Comparison of ENCODE assay signal across 19 cellular contexts in the genomic region with DNA sequence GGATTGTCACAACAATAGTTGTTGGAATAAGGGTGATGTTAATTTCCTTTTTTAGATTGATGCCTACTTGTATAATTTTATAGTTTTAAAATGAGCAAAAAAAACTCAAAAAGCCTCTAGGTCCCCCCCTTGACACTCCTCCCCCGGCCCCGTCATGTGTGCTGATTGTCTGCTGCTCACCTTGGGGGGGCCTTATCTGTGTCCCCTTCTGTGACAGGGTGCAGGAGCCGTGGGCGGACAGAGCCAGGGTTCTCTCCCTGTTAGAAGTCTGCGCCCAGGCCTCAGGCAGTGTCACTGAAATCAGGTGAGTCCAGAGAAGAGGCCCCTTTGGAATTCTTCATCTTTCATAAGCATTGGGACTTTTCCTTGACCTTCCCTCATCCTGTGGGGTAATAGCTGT. TPM values are rescaled to one million over a fixed set of nuclear protein-coding genes. Genes with fewer than 3 reads are reported as not detected.
DNase-seq lines count a peak whose midpoint lies in the region; ATAC-seq and TF ChIP-seq lines count a peak whose summit lies in the region.
"Had no signal": no experiment of that assay in that cellular context is flagged by ENCODE, and none has a peak within 500 bp of the region (broad histone marks: within the 10 kb centered on the region; RNA-seq: fewer than 3 reads in every experiment).

No MANE protein-coding gene starts in this region.

- H3K27me3 Mint-ChIP-seq in activated CD4-positive, alpha-beta T cell treated with anti-CD3 and anti-CD28 coated beads, Interleukin-2, amount 10 ng/mL, durations not matched to agents 24 days and 14 days: no peaks in the 10 kb centered on the region
- no peaks in the 10 kb centered on the region for H3K27me3 Mint-ChIP-seq in activated naive CD8-positive, alpha-beta T cell treated with anti-CD3 and anti-CD28 coated beads for 36 hours

- intact Hi-C loops in activated CD4-positive, alpha-beta T cell treated with anti-CD3 and anti-CD28 coated beads, Interleukin-2, amount 10 ng/mL, durations not matched to agents 24 days and 14 days (cut with micrococcal nuclease): no loop called here

- H3K4me3 ChIP-seq in Karpas-422 (ENCODE audit: low read length) (no peak overlapping the region), neutrophil (ENCODE audit: low read depth in 1 of 2, low read length in 1 of 2) (no peak overlapping the region), MM.1S (ENCODE audit: low read length) (no peak overlapping the region)

- H3K9me3 ChIP-seq in Karpas-422 (ENCODE audit: low read length) (no peaks in the 10 kb centered on the region), neutrophil (no peaks in the 10 kb centered on the region), MM.1S (replicated peaks; ENCODE audit: insufficient read depth, low read length) (no peaks in the 10 kb centered on the region)
- H3K9me3 ChIP-seq: Caco-2 had no signal

- H3K27ac ChIP-seq in Karpas-422 (ENCODE audit: low read length): peak overlapping the region; percentile 17; the same call in 1 of the 2 replicates
- peak overlapping the region; percentile 21 for H3K27ac ChIP-seq in neutrophil
- no peak overlapping the region for H3K27ac ChIP-seq in MM.1S (ENCODE audit: low read length)

- H2AFZ ChIP-seq in Karpas-422 (ENCODE audit: low read length) (no peak overlapping the region), MM.1S (ENCODE audit: low read length) (no peak overlapping the region)

- ATAC-seq in GM21447 (IDR thresholded peaks at IDR 0.05; ENCODE audit: unreplicated experiment): no peak
- no peak for ATAC-seq in HG02678 (IDR thresholded peaks at IDR 0.05; ENCODE audit: unreplicated experiment)

- H3K4me2 ChIP-seq in Karpas-422 (ENCODE audit: low read depth, low read length, poor library complexity, severe bottlenecking) (no peak overlapping the region), MM.1S (ENCODE audit: low read depth, low read length) (no peak overlapping the region)

- H3F3A ChIP-seq in MM.1S (ENCODE audit: insufficient read depth, low read length): no peaks in the 10 kb centered on the region

- H3K9ac ChIP-seq in Karpas-422 (ENCODE audit: low read length) (no peak overlapping the region), MM.1S (ENCODE audit: low read length) (no peak overlapping the region)

- H4K20me1 ChIP-seq in Karpas-422 (ENCODE audit: insufficient read depth, low read depth, low read length) (no peaks in the 10 kb centered on the region), MM.1S (ENCODE audit: insufficient read depth, low read length) (no peaks in the 10 kb centered on the region)

- no peaks in the 10 kb centered on the region for H3K27me3 ChIP-seq in Karpas-422 (ENCODE audit: low read length)
- no peaks in the 10 kb centered on the region for H3K27me3 ChIP-seq in neutrophil
- peaks cover 13% of the 10 kb centered on the region for H3K27me3 ChIP-seq in MM.1S (replicated peaks; ENCODE audit: insufficient read depth, low read length)

- peaks cover 7% of the 10 kb centered on the region; the same call in 1 of the 2 replicates for H3K36me3 ChIP-seq in Karpas-422 (ENCODE audit: insufficient read depth, low read length)
- H3K36me3 ChIP-seq in neutrophil: peaks cover 92% of the 10 kb centered on the region
- H3K36me3 ChIP-seq in MM.1S (replicated peaks; ENCODE audit: insufficient read depth, low read length): no peaks in the 10 kb centered on the region

- peaks cover 53% of the 10 kb centered on the region for H3K36me3 Mint-ChIP-seq in activated CD4-positive, alpha-beta T cell treated with anti-CD3 and anti-CD28 coated beads, Interleukin-2, amount 10 ng/mL, durations not matched to agents 24 days and 14 days (ENCODE audit: low read depth)
- H3K36me3 Mint-ChIP-seq in activated naive CD8-positive, alpha-beta T cell treated with anti-CD3 and anti-CD28 coated beads for 36 hours: peaks cover 22% of the 10 kb centered on the region

- no peak overlapping the region for H3K4me3 Mint-ChIP-seq in activated CD4-positive, alpha-beta T cell treated with anti-CD3 and anti-CD28 coated beads, Interleukin-2, amount 10 ng/mL, durations not matched to agents 24 days and 14 days
- H3K4me3 Mint-ChIP-seq in activated naive CD8-positive, alpha-beta T cell treated with anti-CD3 and anti-CD28 coated beads for 36 hours: no peak overlapping the region
- H3K4me3 Mint-ChIP-seq: CD14-positive monocyte had no signal

- H3K4me1 ChIP-seq in Karpas-422 (ENCODE audit: low read length) (no peaks in the 10 kb centered on the region), neutrophil (ENCODE audit: control insufficient read depth in 1 of 2, insufficient read depth in 1 of 2, low read depth in 1 of 2, low read length in 1 of 2) (peaks cover 7 to 8% of the 10 kb centered on the region in 2 experiments), MM.1S (ENCODE audit: low read length) (no peaks in the 10 kb centered on the region)
- H3K4me1 ChIP-seq: Caco-2 had no signal

- H3K79me2 ChIP-seq in Karpas-422 (ENCODE audit: low read length) (no peaks in the 10 kb centered on the region), MM.1S (ENCODE audit: low read length) (no peaks in the 10 kb centered on the region)

- H3K9me2 ChIP-seq in Karpas-422 (replicated peaks; ENCODE audit: insufficient read depth, low read length): no peaks in the 10 kb centered on the region
- H3K9me2 ChIP-seq in MM.1S (replicated peaks; ENCODE audit: insufficient read depth, low read length): no peaks in the 10 kb centered on the region

- TF ChIP-seq CTCF in neutrophil (IDR thresholded peaks at IDR 0.05) (no peak), MM.1S (IDR thresholded peaks at IDR 0.05; ENCODE audit: low read length) (no peak)

- no peaks in the 10 kb centered on the region for H3K9me3 Mint-ChIP-seq in activated CD4-positive, alpha-beta T cell treated with anti-CD3 and anti-CD28 coated beads, Interleukin-2, amount 10 ng/mL, durations not matched to agents 24 days and 14 days
- no peaks in the 10 kb centered on the region for H3K9me3 Mint-ChIP-seq in activated naive CD8-positive, alpha-beta T cell treated with anti-CD3 and anti-CD28 coated beads for 36 hours
- H3K9me3 Mint-ChIP-seq: CD14-positive monocyte had no signal

- H3K27ac Mint-ChIP-seq in activated CD4-positive, alpha-beta T cell treated with anti-CD3 and anti-CD28 coated beads, Interleukin-2, amount 10 ng/mL, durations not matched to agents 24 days and 14 days: peak overlapping the region; percentile 40
- peak overlapping the region; percentile 69 for H3K27ac Mint-ChIP-seq in activated naive CD8-positive, alpha-beta T cell treated with anti-CD3 and anti-CD28 coated beads for 36 hours

- no peak for DNase-seq in activated CD4-positive, alpha-beta T cell treated with anti-CD3 and anti-CD28 coated beads, Interleukin-2, amount 10 ng/mL, durations not matched to agents 24 days and 14 days
- no peak for DNase-seq in activated CD4-positive, alpha-beta T cell treated with anti-CD3 and anti-CD28 coated beads, Interleukin-2, amount 50 U/mL, for 1 hour
- no peak for DNase-seq in Karpas-422
- DNase-seq in activated naive CD8-positive, alpha-beta T cell treated with anti-CD3 and anti-CD28 coated beads for 36 hours: no peak
- DNase-seq in MM.1S: no peak
- DNase-seq: 8988T, Caco-2, H7, NCI-H1417, NCI-H187, NCI-H2107, NCI-H2227 treated with DMSO at 0.1 percent for 48 hours, NCI-H510A treated with DMSO at 0.1 percent for 48 hours, NCI-H774, Right ventricle myocardium superior had no signal

- H3K4me1 Mint-ChIP-seq in activated CD4-positive, alpha-beta T cell treated with anti-CD3 and anti-CD28 coated beads, Interleukin-2, amount 10 ng/mL, durations not matched to agents 24 days and 14 days: peaks cover 11% of the 10 kb centered on the region
- peaks cover 27% of the 10 kb centered on the region for H3K4me1 Mint-ChIP-seq in activated naive CD8-positive, alpha-beta T cell treated with anti-CD3 and anti-CD28 coated beads for 36 hours

RNA-seq across cellular contexts. Expression of a gene that starts 27.4 kb away (rescaled TPM):
- total RNA-seq in activated CD4-positive, alpha-beta T cell treated with anti-CD3 and anti-CD28 coated beads, Interleukin-2, amount 10 ng/mL, durations not matched to agents 24 days and 14 days: 6.3 and 6.4 TPM in 2 replicates
- 4.6 and 5.1 TPM in 2 replicates for total RNA-seq in Karpas-422 (2014; rRNA removed; shearing (Covaris generic); ENCODE audit: low replicate concordance)
- total RNA-seq in activated naive CD8-positive, alpha-beta T cell treated with anti-CD3 and anti-CD28 coated beads for 36 hours: 10 to 100 TPM; 10.4 TPM
